Comparison of ENCODE assay signal across 8 cellular contexts in the genomic region with DNA sequence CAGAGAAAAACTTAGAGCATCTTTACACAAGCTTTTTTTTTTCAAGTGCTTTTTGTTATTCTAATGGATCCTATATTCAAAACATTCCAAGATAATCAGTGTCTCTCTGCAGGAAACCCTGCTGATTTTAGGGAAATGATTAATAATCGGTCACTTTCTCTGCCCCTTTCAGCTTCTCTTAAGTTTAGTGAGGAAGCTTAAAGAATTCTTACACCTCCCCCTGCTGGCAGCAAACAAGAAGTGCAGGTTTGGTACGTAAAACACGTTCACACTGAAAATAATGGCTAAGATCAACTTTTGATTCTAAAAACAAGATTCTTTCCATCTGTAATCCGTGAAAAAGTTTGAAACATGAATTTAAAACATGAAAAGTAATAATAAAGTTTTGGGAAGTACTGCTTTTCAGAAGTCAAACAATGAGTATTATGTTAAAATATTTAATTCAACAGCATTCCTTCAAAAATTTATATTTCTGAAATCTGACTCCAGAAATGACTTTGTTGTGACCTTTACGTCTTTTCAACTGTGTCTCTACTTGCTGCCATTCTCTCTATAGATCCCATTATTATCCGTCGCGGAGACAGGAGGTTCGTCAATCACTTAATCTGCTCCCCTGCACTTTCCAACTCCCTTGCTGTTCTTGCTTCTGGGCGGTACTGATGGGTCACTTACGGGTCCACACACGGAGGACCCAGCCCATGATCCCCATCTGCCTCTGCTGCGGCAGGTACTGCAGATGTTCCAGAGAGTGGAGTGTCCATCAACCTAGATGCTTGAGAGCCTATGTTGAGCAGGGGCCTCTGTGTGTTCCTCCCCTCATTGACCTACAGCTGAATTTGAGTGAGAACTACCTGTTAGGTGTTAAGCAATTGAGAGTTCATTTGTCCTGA.
DNase-seq lines count a peak whose midpoint lies in the region; ATAC-seq and TF ChIP-seq lines count a peak whose summit lies in the region.

No MANE protein-coding gene starts in this region.

- no peak overlapping the region for H2BK120ac ChIP-seq in IMR-90 (ENCODE audit: low read depth, low read length)

- H3K23ac ChIP-seq in IMR-90 (ENCODE audit: low read depth, low read length): no peak overlapping the region

- peaks cover 0 to 9% of the 10 kb centered on the region in 2 donors for H3K4me1 Mint-ChIP-seq in stimulated activated naive B cell treated with anti-CD40 and anti-IgM and Interleukin-4, amounts not matched to agents 10 μg/mL and 1 μg/mL and 100 μg/mL, for 72 hours

- intact Hi-C loops in IMR-90 (cut with micrococcal nuclease) (loop anchor here (1.0 to 2.0 kb wide), 3 partner anchors 203 to 342 kb away; partner anchors contain the start of gene EDNRB), left lung (cut with DNase I) (loop anchor here in 1 of 2 donors (5.0 kb wide), 1 partner anchor 344 kb away; no protein-coding TSS in a partner anchor)

- H3K27me3 ChIP-seq in IMR-90 (ENCODE audit: control insufficient read depth, insufficient read depth, low read length): peaks cover 13% of the 10 kb centered on the region
- no peaks in the 10 kb centered on the region for H3K27me3 ChIP-seq in left lung

- BruUV-seq in IMR-90 (replicated peaks; lab: Mats Ljungman, UMichigan): no TSS peak

- dilution Hi-C loops in IMR-90 (cut with HindIII; ENCODE audit: low sequenced_read_pairs, unreplicated experiment): no loop called here

- H3K9me1 ChIP-seq in IMR-90 (ENCODE audit: insufficient read depth, low read length): no peaks in the 10 kb centered on the region; the same call in 1 of the 2 replicates

- peaks cover 0 to 4% of the 10 kb centered on the region in 2 donors for H3K9me3 Mint-ChIP-seq in stimulated activated naive B cell treated with anti-CD40 and anti-IgM and Interleukin-4, amounts not matched to agents 10 μg/mL and 1 μg/mL and 100 μg/mL, for 72 hours

- no peak overlapping the region for H4K91ac ChIP-seq in IMR-90 (ENCODE audit: insufficient read depth, low read depth, low read length)

- H3K36me3 ChIP-seq in IMR-90 (ENCODE audit: control insufficient read depth, insufficient read depth, low read length) (no peaks in the 10 kb centered on the region), left lung (no peaks in the 10 kb centered on the region)

- in situ Hi-C loops in IMR-90 (cut with MboI; ENCODE audit: low sequenced_read_pairs): loop anchor here (5.0 kb wide), 1 partner anchor 349 kb away; no protein-coding TSS in a partner anchor

- H2AK9ac ChIP-seq in IMR-90 (replicated peaks; ENCODE audit: low read depth, low read length, poor library complexity): no peak overlapping the region

- H3K4me3 ChIP-seq in IMR-90 (ENCODE audit: insufficient read depth, low read depth, low read length) (no peak overlapping the region), left lung (no peak overlapping the region)

- no peak overlapping the region for H3K56ac ChIP-seq in IMR-90 (ENCODE audit: extremely low read depth, insufficient read depth, low read length)

- H3K9ac ChIP-seq in IMR-90 (ENCODE audit: low read depth, low read length): no peak overlapping the region

- H2AFZ ChIP-seq in IMR-90 (replicated peaks; ENCODE audit: low read length, poor library complexity): no peak overlapping the region

- H2BK15ac ChIP-seq in IMR-90 (ENCODE audit: low read depth, low read length): no peak overlapping the region

- H3K27ac ChIP-seq in IMR-90 (ENCODE audit: insufficient read depth, low read length): no peak overlapping the region
- H3K27ac ChIP-seq in RWPE1: no peak overlapping the region
- H3K27ac ChIP-seq in left lung: no peak overlapping the region

- POLR2A ChIA-PET in IMR-90 (lab: Charles Lee; ENCODE audit: unreplicated experiment) (interaction anchor here (0.7 kb wide), 1 partner anchor 416 kb away, joined by 3 read pairs; no protein-coding TSS in a partner anchor), RWPE1 (lab: Yijun Ruan, JAX; ENCODE audit: low non-redundant PET) (no interaction called here)

- H3K9me3 ChIP-seq in IMR-90 (ENCODE audit: control insufficient read depth, insufficient read depth, low read length) (no peaks in the 10 kb centered on the region), left lung (no peaks in the 10 kb centered on the region)

- no peak overlapping the region for H2BK20ac ChIP-seq in IMR-90 (ENCODE audit: low read depth, low read length)

- no peak overlapping the region for H4K8ac ChIP-seq in IMR-90 (ENCODE audit: low read depth in 2 of 2, low read length in 2 of 2)

- no peaks in the 10 kb centered on the region for H4K20me1 ChIP-seq in IMR-90 (ENCODE audit: insufficient read depth, low read length)

- H3K79me1 ChIP-seq in IMR-90 (ENCODE audit: low read depth in 1 of 2, low read length in 2 of 2): no peaks in the 10 kb centered on the region

- H3K14ac ChIP-seq in IMR-90 (replicated peaks; ENCODE audit: low read depth, low read length): no peak overlapping the region

- no peaks in the 10 kb centered on the region for H3K4me1 ChIP-seq in IMR-90 (ENCODE audit: control insufficient read depth, insufficient read depth, low read length)
- H3K4me1 ChIP-seq in left lung: peaks cover 0 to 11% of the 10 kb centered on the region in 2 donors

- no peak overlapping the region for H4K5ac ChIP-seq in IMR-90 (ENCODE audit: low read depth, low read length)

- peaks cover 0 to 1% of the 10 kb centered on the region in 2 donors for H3K36me3 Mint-ChIP-seq in stimulated activated naive B cell treated with anti-CD40 and anti-IgM and Interleukin-4, amounts not matched to agents 10 μg/mL and 1 μg/mL and 100 μg/mL, for 72 hours

- TF ChIP-seq CTCF in IMR-90 (conservative IDR thresholded peaks at IDR 0.05; ENCODE audit: low read depth, low read length) (peak; percentile 77), RWPE1 (conservative IDR thresholded peaks at IDR 0.05; ENCODE audit: low read depth) (peak; percentile 82), left lung (IDR thresholded peaks at IDR 0.05) (peak; percentile 83 to 85)

- no peak for TF ChIP-seq POLR2A in IMR-90 (IDR thresholded peaks at IDR 0.05; ENCODE audit: low read depth, low read length)

- H3K27me3 Mint-ChIP-seq in stimulated activated naive B cell treated with anti-CD40 and anti-IgM and Interleukin-4, amounts not matched to agents 10 μg/mL and 1 μg/mL and 100 μg/mL, for 72 hours: peaks cover 11 to 19% of the 10 kb centered on the region in 2 donors

- H2AK5ac ChIP-seq in IMR-90 (ENCODE audit: low read depth, low read length): no peak overlapping the region

- H3K4ac ChIP-seq in IMR-90 (ENCODE audit: low read depth, low read length): no peak overlapping the region

- peak overlapping the region; percentile 21 for H3K27ac Mint-ChIP-seq in stimulated activated naive B cell treated with anti-CD40 and anti-IgM and Interleukin-4, amounts not matched to agents 10 μg/mL and 1 μg/mL and 100 μg/mL, for 72 hours

- CTCF ChIA-PET in IMR-90 (lab: Yijun Ruan, JAX): interaction anchor here (0.5 to 1.7 kb wide), 15 partner anchors 33 to 992 kb away, joined by 3 to 15 read pairs (median 5); no protein-coding TSS in a partner anchor
- CTCF ChIA-PET in RWPE1 (lab: Yijun Ruan, JAX): interaction anchor here (0.5 to 1.3 kb wide), 23 partner anchors 9 to 1420 kb away, joined by 3 to 6 read pairs (median 4); partner anchors contain the start of gene MYCBP2

- no peak overlapping the region for H3K4me3 Mint-ChIP-seq in stimulated activated naive B cell treated with anti-CD40 and anti-IgM and Interleukin-4, amounts not matched to agents 10 μg/mL and 1 μg/mL and 100 μg/mL, for 72 hours

- no peak overlapping the region for H2BK5ac ChIP-seq in IMR-90 (ENCODE audit: low read depth, low read length, poor library complexity, severe bottlenecking)

- TF ChIP-seq RAD21 in IMR-90 (IDR thresholded peaks at IDR 0.05; ENCODE audit: low read length): peak; percentile 73

- ATAC-seq in GM18909 (IDR thresholded peaks at IDR 0.05; ENCODE audit: poor library complexity, unreplicated experiment): peak; percentile 63
- ATAC-seq in IMR-90 (ENCODE audit: low read depth): peak; percentile 85
- ATAC-seq in left lung: peak; percentile 84
- peak; percentile 36 to 44 for ATAC-seq in stimulated activated naive B cell treated with anti-CD40 and anti-IgM and Interleukin-4, amounts not matched to agents 10 μg/mL and 1 μg/mL and 100 μg/mL, for 72 hours (replicated peaks)

- peak overlapping the region; percentile 17; the same call in 1 of the 2 replicates for H3K4me2 ChIP-seq in IMR-90 (ENCODE audit: low read depth, low read length)

- WGBS in IMR-90 (ENCODE audit: extremely low coverage in 2 of 2, insufficient read length in 1 of 2), 2 experiments: 63% methylated on average over 8 of the region's 13 CpGs; no CpG with 5 or more reads in 1 of the 2 experiments

- DNase-seq in CMK (ENCODE audit: low read depth) (peak; percentile 62), IMR-90 (peak; percentile 70), RWPE1 (ENCODE audit: low spot score) (peak; percentile 34), left lung (no peak), NCI-H226 (no peak)
- DNase-seq in central memory CD4-positive, alpha-beta T cell: peak; percentile 17
- DNase-seq in stimulated activated naive B cell treated with anti-CD40 and anti-IgM and Interleukin-4, amounts not matched to agents 10 μg/mL and 1 μg/mL and 100 μg/mL, for 72 hours: no peak

- no peak overlapping the region for H3K18ac ChIP-seq in IMR-90 (ENCODE audit: low read depth, low read length)

TF ChIP-seq in IMR-90, 13 proteins besides CTCF, POLR2A, EP300 and RAD21:
- peak; percentile 84 for TF ChIP-seq SMC3 (IDR thresholded peaks at IDR 0.05; ENCODE audit: low read depth, low read length)
- TF ChIP-seq ELK1 (IDR thresholded peaks at IDR 0.05; ENCODE audit: borderline replicate concordance, low read depth, low read length): no peak
- no peak for TF ChIP-seq FOS (IDR thresholded peaks at IDR 0.05; ENCODE audit: low read depth, low read length)
- TF ChIP-seq RCOR1 (IDR thresholded peaks at IDR 0.05; ENCODE audit: insufficient replicate concordance, low read length): no peak

Comparison
In these comparisons a context has a peak if more than half of its experiments do, and no peak if none do; other contexts are left out.
1. DNase-seq: peak in CMK (single experiment), IMR-90 (single experiment), RWPE1 (single experiment) and central memory CD4-positive, alpha-beta T cell (single experiment); none in left lung (0 of 2), stimulated activated naive B cell treated with anti-CD40 and anti-IgM and Interleukin-4, amounts not matched to agents 10 μg/mL and 1 μg/mL and 100 μg/mL, for 72 hours (single experiment) and NCI-H226 (single experiment).
2. Peak in every context shown above with its lines, with median percentiles within 50 percentile points of each other: ATAC-seq and CTCF ChIP-seq.